8 cellular contexts compared by ENCODE assay signal in genomic region chr10:31353574-31353973, GRCh38. TPM values are rescaled to one million over a fixed set of nuclear protein-coding genes. Genes with fewer than 3 reads are reported as not detected.
DNase-seq lines count a peak whose midpoint lies in the region; ATAC-seq and TF ChIP-seq lines count a peak whose summit lies in the region.

No MANE protein-coding gene starts in this region.

- no peak for TF ChIP-seq POLR2A in thyroid gland (IDR thresholded peaks at IDR 0.05)

- H3K4me3 Mint-ChIP-seq in activated T-helper 1 cell treated with anti-CD3 and anti-CD28 coated beads, Interleukin-12 subunit alpha, Interleukin-12 subunit beta, Interleukin-2, Interleukin-4 antibody, amounts not matched to agents 30 ng/mL and 10 ng/mL and 1 ng/mL, durations not matched to agents 14 hours and 24 hours and 36 hours = no peak overlapping the region

- peaks cover 37% of the 10 kb centered on the region for H3K4me1 Mint-ChIP-seq in activated T-helper 1 cell treated with anti-CD3 and anti-CD28 coated beads, Interleukin-12 subunit alpha, Interleukin-12 subunit beta, Interleukin-2, Interleukin-4 antibody, amounts not matched to agents 30 ng/mL and 10 ng/mL and 1 ng/mL, durations not matched to agents 14 hours and 24 hours and 36 hours (ENCODE audit: low read depth)

- H3K9ac ChIP-seq in mesendoderm (ENCODE audit: low read length) = no peak overlapping the region

- no peak overlapping the region for H2BK5ac ChIP-seq in mesendoderm (ENCODE audit: low read length)

- H3K27ac ChIP-seq in mesendoderm (ENCODE audit: low read depth, low read length) = no peak overlapping the region
- no peak overlapping the region for H3K27ac ChIP-seq in thyroid gland
- H3K27ac ChIP-seq in dorsolateral prefrontal cortex = no peak overlapping the region

- no peak overlapping the region for H2BK15ac ChIP-seq in mesendoderm (replicated peaks; ENCODE audit: low read depth)

- intact Hi-C loops in activated T-helper 1 cell treated with anti-CD3 and anti-CD28 coated beads, Interleukin-12 subunit alpha, Interleukin-12 subunit beta, Interleukin-2, Interleukin-4 antibody, amounts not matched to agents 30 ng/mL and 10 ng/mL and 1 ng/mL, durations not matched to agents 14 hours and 24 hours and 36 hours (cut with micrococcal nuclease) = loop anchor here (1.0 to 5.0 kb wide), 7 partner anchors 10 to 394 kb away; partner anchors contain the start of gene ZEB1
- intact Hi-C loops in thyroid gland (cut with DNase I) = no loop called here
- intact Hi-C loops in dorsolateral prefrontal cortex (cut with DNase I) = no loop called here

- H4K8ac ChIP-seq in mesendoderm (ENCODE audit: low read depth, low read length) = no peak overlapping the region

- H3K4me3 ChIP-seq in mesendoderm (ENCODE audit: low read length) = no peak overlapping the region
- no peak overlapping the region for H3K4me3 ChIP-seq in thyroid gland (replicated peaks in 1 of 3)
- no peak overlapping the region for H3K4me3 ChIP-seq in dorsolateral prefrontal cortex

- DNase-seq in NCI-H446 treated with DMSO at 0.1 percent for 48 hours (lab: John Stamatoyannopoulos, UW) (peak; percentile 3), NCI-H446 (lab: John Stamatoyannopoulos, UW) (no peak), mesendoderm (peak; percentile 49), thyroid gland (no peak), dorsolateral prefrontal cortex (no peak)
- no peak for DNase-seq in activated T-helper 1 cell treated with anti-CD3 and anti-CD28 coated beads, Interleukin-12 subunit alpha, Interleukin-12 subunit beta, Interleukin-2, Interleukin-4 antibody, amounts not matched to agents 30 ng/mL and 10 ng/mL and 1 ng/mL, durations not matched to agents 14 hours and 24 hours and 36 hours (ENCODE audit: low spot score)

- H3K79me1 ChIP-seq in mesendoderm (ENCODE audit: low read length) = no peaks in the 10 kb centered on the region

- no peak overlapping the region for H3K18ac ChIP-seq in mesendoderm (ENCODE audit: low read length)

- no peaks in the 10 kb centered on the region for H3K4me1 ChIP-seq in mesendoderm (ENCODE audit: control insufficient read depth, low read depth, low read length)
- peaks cover 19 to 49% of the 10 kb centered on the region in 2 donors for H3K4me1 ChIP-seq in thyroid gland

- peaks cover 6% of the 10 kb centered on the region for H3K36me3 Mint-ChIP-seq in activated T-helper 1 cell treated with anti-CD3 and anti-CD28 coated beads, Interleukin-12 subunit alpha, Interleukin-12 subunit beta, Interleukin-2, Interleukin-4 antibody, amounts not matched to agents 30 ng/mL and 10 ng/mL and 1 ng/mL, durations not matched to agents 14 hours and 24 hours and 36 hours (ENCODE audit: low read depth)

- no peak overlapping the region for H3K23ac ChIP-seq in mesendoderm (ENCODE audit: low read length)

- peak in 2 of 6 experiments; percentile 30 to 34 for TF ChIP-seq CTCF in thyroid gland (IDR thresholded peaks at IDR 0.05)
- TF ChIP-seq CTCF in dorsolateral prefrontal cortex (IDR thresholded peaks at IDR 0.05 in 54 of 56, conservative IDR thresholded peaks at IDR 0.05 in 2 of 56; ENCODE audit: low read depth in 1 of 56, partially characterized antibody in 56 of 56) = no peak

- H3K79me2 ChIP-seq in mesendoderm (ENCODE audit: control insufficient read depth, insufficient read depth, low read length) = no peaks in the 10 kb centered on the region

- no peaks in the 10 kb centered on the region for H3K27me3 ChIP-seq in mesendoderm (ENCODE audit: insufficient read depth, low read length, poor library complexity)
- H3K27me3 ChIP-seq in thyroid gland = no peaks in the 10 kb centered on the region
- no peaks in the 10 kb centered on the region for H3K27me3 ChIP-seq in dorsolateral prefrontal cortex

- no peaks in the 10 kb centered on the region for H3K27me3 Mint-ChIP-seq in activated T-helper 1 cell treated with anti-CD3 and anti-CD28 coated beads, Interleukin-12 subunit alpha, Interleukin-12 subunit beta, Interleukin-2, Interleukin-4 antibody, amounts not matched to agents 30 ng/mL and 10 ng/mL and 1 ng/mL, durations not matched to agents 14 hours and 24 hours and 36 hours (ENCODE audit: insufficient read depth)

- H2AK5ac ChIP-seq in mesendoderm (ENCODE audit: low read length) = no peak overlapping the region

- no peaks in the 10 kb centered on the region for H3K36me3 ChIP-seq in mesendoderm (ENCODE audit: control insufficient read depth, insufficient read depth, low read length)
- H3K36me3 ChIP-seq in thyroid gland = no peaks in the 10 kb centered on the region

- ATAC-seq in GM21367 (IDR thresholded peaks at IDR 0.05; ENCODE audit: unreplicated experiment) (peak; percentile 88), HG03469 (IDR thresholded peaks at IDR 0.05; ENCODE audit: unreplicated experiment) (peak; percentile 83)

- no peak overlapping the region for H4K5ac ChIP-seq in mesendoderm (ENCODE audit: low read length)

- no peak overlapping the region for H3K56ac ChIP-seq in mesendoderm (ENCODE audit: low read length)

- no peaks in the 10 kb centered on the region for H3K9me3 Mint-ChIP-seq in activated T-helper 1 cell treated with anti-CD3 and anti-CD28 coated beads, Interleukin-12 subunit alpha, Interleukin-12 subunit beta, Interleukin-2, Interleukin-4 antibody, amounts not matched to agents 30 ng/mL and 10 ng/mL and 1 ng/mL, durations not matched to agents 14 hours and 24 hours and 36 hours

- H3K9me3 ChIP-seq in thyroid gland = no peaks in the 10 kb centered on the region

- H3K4me2 ChIP-seq in mesendoderm (ENCODE audit: low read length) = no peak overlapping the region

- H3K27ac Mint-ChIP-seq in activated T-helper 1 cell treated with anti-CD3 and anti-CD28 coated beads, Interleukin-12 subunit alpha, Interleukin-12 subunit beta, Interleukin-2, Interleukin-4 antibody, amounts not matched to agents 30 ng/mL and 10 ng/mL and 1 ng/mL, durations not matched to agents 14 hours and 24 hours and 36 hours = peak overlapping the region; percentile 85

- no peak overlapping the region for H2BK120ac ChIP-seq in mesendoderm (ENCODE audit: low read depth, low read length)

- no peak overlapping the region for H3K4ac ChIP-seq in mesendoderm (ENCODE audit: low read depth, low read length)

RNA-seq across cellular contexts. Expression of gene ZEB1, which starts 34.6 kb away (rescaled TPM):
- total RNA-seq in activated T-helper 1 cell treated with anti-CD3 and anti-CD28 coated beads, Interleukin-12 subunit alpha, Interleukin-12 subunit beta, Interleukin-2, Interleukin-4 antibody, amounts not matched to agents 30 ng/mL and 10 ng/mL and 1 ng/mL, durations not matched to agents 14 hours and 24 hours and 36 hours = 70.8 and 79.8 TPM in 2 replicates
- 0.21 TPM for polyA plus RNA-seq in mesendoderm (2013, experiment 1 of 2)
- 0.27 TPM for polyA plus RNA-seq in mesendoderm (2013, experiment 2 of 2)
- total RNA-seq in thyroid gland (10 to 100 TPM; 51.7 to 67.7 (median 57.9) TPM), dorsolateral prefrontal cortex (100 to 1,000 TPM in 17 of 120 experiments, 10 to 100 TPM in 103; 53.6 to 139 (median 89.0) TPM)

Comparison
In these comparisons a context has a peak if more than half of its experiments do, and no peak if none do; other contexts are left out.
1. DNase-seq: peak in NCI-H446 treated with DMSO at 0.1 percent for 48 hours (single experiment) and mesendoderm (single experiment); none in NCI-H446 (0 of 2), activated T-helper 1 cell treated with anti-CD3 and anti-CD28 coated beads, Interleukin-12 subunit alpha, Interleukin-12 subunit beta, Interleukin-2, Interleukin-4 antibody, amounts not matched to agents 30 ng/mL and 10 ng/mL and 1 ng/mL, durations not matched to agents 14 hours and 24 hours and 36 hours (single experiment), thyroid gland (0 of 2) and dorsolateral prefrontal cortex (0 of 10).